Comparison of ENCODE assay signal across 8 cellular contexts in the genomic region with DNA sequence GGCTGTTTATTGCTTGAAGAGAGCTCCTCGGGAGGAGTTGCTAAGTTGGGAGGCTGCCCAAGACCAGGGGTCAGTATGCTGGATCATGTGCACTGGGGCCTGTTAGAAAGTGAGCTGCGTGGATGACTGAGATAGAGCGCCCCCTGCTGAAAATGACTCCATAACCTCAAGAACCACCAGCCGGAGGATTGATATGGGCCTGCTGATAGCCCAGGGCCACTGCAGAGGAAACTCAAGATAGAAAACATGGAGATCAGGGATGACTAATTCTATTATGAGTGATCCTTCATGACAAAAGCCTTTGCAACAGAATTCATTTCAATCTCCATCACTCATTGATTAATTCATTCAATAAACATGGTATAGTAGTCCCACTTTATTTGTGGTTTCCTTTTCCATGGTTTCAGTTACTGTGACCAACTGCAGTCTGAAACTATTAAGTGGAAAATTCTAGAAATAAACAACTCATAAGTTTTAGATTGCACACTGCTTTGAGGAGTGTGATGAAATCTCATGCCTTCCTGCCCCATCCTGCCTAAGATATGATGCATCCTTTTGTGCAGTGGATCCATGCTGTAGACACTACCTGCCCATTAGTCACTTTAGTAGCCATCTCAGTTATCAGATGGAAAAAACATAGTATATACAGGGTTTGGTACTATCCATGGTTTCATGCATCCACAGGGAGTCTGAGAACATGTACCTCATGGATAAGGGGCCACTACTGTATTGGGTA.
A peak's percentile ranks its signal among the peaks of the same experiment; 100 is the strongest.
DNase-seq lines count a peak whose midpoint lies in the region; ATAC-seq, FAIRE-seq and TF ChIP-seq lines count a peak whose summit lies in the region.
"Had no signal": no experiment of that assay in that cellular context is flagged by ENCODE, and none has a peak within 500 bp of the region (broad histone marks: within the 10 kb centered on the region; RNA-seq: fewer than 3 reads in every experiment).

No MANE protein-coding gene starts in this region.

- H3K27me3 ChIP-seq in HAP-1 (ENCODE audit: low read depth) = no peaks in the 10 kb centered on the region
- H3K27me3 ChIP-seq in PC-9 (ENCODE audit: insufficient read depth, low read depth) = no peaks in the 10 kb centered on the region
- no peaks in the 10 kb centered on the region for H3K27me3 ChIP-seq in keratinocyte (ENCODE audit: control insufficient read depth, extremely low read depth, insufficient read depth, low read length)

- POLR2A ChIA-PET in PC-9 (lab: Charles Lee; ENCODE audit: unreplicated experiment) (no interaction called here), RWPE1 (lab: Yijun Ruan, JAX; ENCODE audit: low non-redundant PET) (no interaction called here)
- POLR2A ChIA-PET in activated naive CD8-positive, alpha-beta T cell treated with anti-CD3 and anti-CD28 coated beads, Interleukin-2, amount 10 ng/mL, durations not matched to agents 7 days and 5 days (lab: Charles Lee) = no interaction called here

- H3K4me3 ChIP-seq in HAP-1 (no peak overlapping the region), PC-9 (no peak overlapping the region), keratinocyte (ENCODE audit: control insufficient read depth in 2 of 3, extremely low read depth in 1 of 3, insufficient read depth in 2 of 3, low read depth in 1 of 3, low read length in 3 of 3) (no peak overlapping the region)

- H2AFZ ChIP-seq in PC-9 (no peak overlapping the region), keratinocyte (ENCODE audit: control insufficient read depth, low read length) (no peak overlapping the region)

- H3K36me3 ChIP-seq in HAP-1 (replicated peaks) (no peaks in the 10 kb centered on the region), PC-9 (ENCODE audit: low read depth) (no peaks in the 10 kb centered on the region), keratinocyte (ENCODE audit: control insufficient read depth in 2 of 2, extremely low read depth in 1 of 2, insufficient read depth in 2 of 2, low read length in 2 of 2) (no peaks in the 10 kb centered on the region)

- no peaks in the 10 kb centered on the region for H3F3A ChIP-seq in PC-9 (ENCODE audit: insufficient read depth, low read depth)

- H3K4me3 Mint-ChIP-seq in activated naive CD8-positive, alpha-beta T cell treated with anti-CD3 and anti-CD28 coated beads, Interleukin-2, amount 10 ng/mL, durations not matched to agents 7 days and 5 days = no peak overlapping the region
- H3K4me3 Mint-ChIP-seq: stimulated activated naive CD8-positive, alpha-beta T cell treated with anti-CD3 and anti-CD28 coated beads, Interleukin-15, Interleukin-2, amounts not matched to agents 100 ng/mL and 50 ng/mL, for 24 hours had no signal

- TF ChIP-seq CTCF in PC-9 (conservative IDR thresholded peaks at IDR 0.05) (peak; percentile 64), keratinocyte (optimal IDR thresholded peaks at IDR 0.05 in 1 of 3, IDR thresholded peaks at IDR 0.05 in 1 of 3, conservative IDR thresholded peaks at IDR 0.05 in 1 of 3; ENCODE audit: extremely low read depth in 1 of 3, insufficient read depth in 2 of 3, low read length in 3 of 3) (peak; percentile 46 to 59 (median 53)), RWPE1 (conservative IDR thresholded peaks at IDR 0.05; ENCODE audit: low read depth) (no peak)

- H3K27me3 Mint-ChIP-seq in activated naive CD8-positive, alpha-beta T cell treated with anti-CD3 and anti-CD28 coated beads, Interleukin-2, amount 10 ng/mL, durations not matched to agents 7 days and 5 days = no peaks in the 10 kb centered on the region
- H3K27me3 Mint-ChIP-seq: stimulated activated naive CD8-positive, alpha-beta T cell treated with anti-CD3 and anti-CD28 coated beads, Interleukin-15, Interleukin-2, amounts not matched to agents 100 ng/mL and 50 ng/mL, for 24 hours had no signal

- no peaks in the 10 kb centered on the region for H3K9me3 ChIP-seq in HAP-1
- H3K9me3 ChIP-seq in PC-9 (ENCODE audit: insufficient read depth, low read depth) = no peaks in the 10 kb centered on the region
- no peaks in the 10 kb centered on the region for H3K9me3 ChIP-seq in keratinocyte (ENCODE audit: control insufficient read depth, low read depth, low read length)

- H3K79me2 ChIP-seq in PC-9 (ENCODE audit: low read depth) = no peaks in the 10 kb centered on the region
- no peaks in the 10 kb centered on the region for H3K79me2 ChIP-seq in keratinocyte (ENCODE audit: control insufficient read depth, insufficient read depth, low read length)

- ATAC-seq in activated naive CD8-positive, alpha-beta T cell treated with anti-CD3 and anti-CD28 coated beads, Interleukin-2, amount 10 ng/mL, durations not matched to agents 7 days and 5 days (ENCODE audit: low read depth) = no peak

- no peaks in the 10 kb centered on the region for H3K36me3 Mint-ChIP-seq in activated naive CD8-positive, alpha-beta T cell treated with anti-CD3 and anti-CD28 coated beads, Interleukin-2, amount 10 ng/mL, durations not matched to agents 7 days and 5 days

- CTCF ChIA-PET in PC-9 (lab: Charles Lee) (interaction anchor here (1.0 to 3.9 kb wide), 2 partner anchors 389 to 761 kb away, joined by 6 to 15 read pairs; no protein-coding TSS in a partner anchor), RWPE1 (lab: Yijun Ruan, JAX) (interaction anchor here (0.6 to 2.5 kb wide), 3 partner anchors 32 to 1606 kb away, joined by 3 to 9 read pairs (median 4); no protein-coding TSS in a partner anchor)

- H4K20me1 ChIP-seq in PC-9 (ENCODE audit: insufficient read depth) (no peaks in the 10 kb centered on the region), keratinocyte (ENCODE audit: control insufficient read depth, extremely low read depth, insufficient read depth, low read length) (no peaks in the 10 kb centered on the region)

- in situ Hi-C loops in HAP-1 (cut with MboI; ENCODE audit: low sequenced_read_pairs) = loop anchor here (5.0 to 25.0 kb wide), 3 partner anchors 323 to 778 kb away; no protein-coding TSS in a partner anchor

- no TSS peak for BruUV-seq in PC-9 (replicated peaks; lab: Mats Ljungman, UMichigan)

- H3K9me1 ChIP-seq in keratinocyte (ENCODE audit: control insufficient read depth, extremely low read depth, insufficient read depth, low read length) = no peaks in the 10 kb centered on the region

- no peaks in the 10 kb centered on the region for H3K4me1 Mint-ChIP-seq in activated naive CD8-positive, alpha-beta T cell treated with anti-CD3 and anti-CD28 coated beads, Interleukin-2, amount 10 ng/mL, durations not matched to agents 7 days and 5 days

- H3K27ac ChIP-seq in PC-9 (no peak overlapping the region), keratinocyte (ENCODE audit: control insufficient read depth, insufficient read depth, low read length) (no peak overlapping the region), RWPE1 (no peak overlapping the region)

- dilution Hi-C loops in keratinocyte (cut with MboI; ENCODE audit: extremely low pct_ligation_motif_present, low sequenced_read_pairs) = no loop called here

- H3K9me3 Mint-ChIP-seq in activated naive CD8-positive, alpha-beta T cell treated with anti-CD3 and anti-CD28 coated beads, Interleukin-2, amount 10 ng/mL, durations not matched to agents 7 days and 5 days = no peaks in the 10 kb centered on the region
- H3K9me3 Mint-ChIP-seq: stimulated activated naive CD8-positive, alpha-beta T cell treated with anti-CD3 and anti-CD28 coated beads, Interleukin-15, Interleukin-2, amounts not matched to agents 100 ng/mL and 50 ng/mL, for 24 hours had no signal

- no peak for FAIRE-seq in keratinocyte (lab: Jason Lieb, UNC)

- no peak overlapping the region for H3K9ac ChIP-seq in keratinocyte (ENCODE audit: control insufficient read depth, extremely low read depth, insufficient read depth, low read length)

- H3K27ac Mint-ChIP-seq in activated naive CD8-positive, alpha-beta T cell treated with anti-CD3 and anti-CD28 coated beads, Interleukin-2, amount 10 ng/mL, durations not matched to agents 7 days and 5 days = no peak overlapping the region
- H3K27ac Mint-ChIP-seq: stimulated activated naive CD8-positive, alpha-beta T cell treated with anti-CD3 and anti-CD28 coated beads, Interleukin-15, Interleukin-2, amounts not matched to agents 100 ng/mL and 50 ng/mL, for 24 hours had no signal

- intact Hi-C loops in PC-9 (cut with micrococcal nuclease; ENCODE audit: unreplicated experiment) = loop anchor here (2.0 kb wide), 1 partner anchor 775 kb away; no protein-coding TSS in a partner anchor

- no peak overlapping the region for H3K4me2 ChIP-seq in PC-9
- no peak overlapping the region for H3K4me2 ChIP-seq in keratinocyte (ENCODE audit: control insufficient read depth, extremely low read depth, insufficient read depth, low read depth, low read length)

- H3K4me1 ChIP-seq in HAP-1 (no peaks in the 10 kb centered on the region), PC-9 (replicated peaks; ENCODE audit: insufficient read depth) (no peaks in the 10 kb centered on the region), keratinocyte (ENCODE audit: control insufficient read depth, extremely low read depth, insufficient read depth, low read length) (no peaks in the 10 kb centered on the region)

- H3K9me2 ChIP-seq in PC-9 (ENCODE audit: insufficient read depth) = no peaks in the 10 kb centered on the region

- DNase-seq in ELF-1 (ENCODE audit: low read depth, low spot score) (peak; percentile 89), HAP-1 (ENCODE audit: low spot score in 2 of 2) (peak; percentile 38 to 83), PC-9 (peak in 1 of 2 experiments; percentile 24), keratinocyte (ENCODE audit: low read depth, low spot score) (no peak), RWPE1 (ENCODE audit: low spot score) (no peak)
- DNase-seq in activated naive CD8-positive, alpha-beta T cell treated with anti-CD3 and anti-CD28 coated beads, Interleukin-2, amount 10 ng/mL, durations not matched to agents 7 days and 5 days = peak; percentile 28
- DNase-seq in stimulated activated CD8-positive, alpha-beta memory T cell treated with anti-CD3 and anti-CD28 coated beads, Interleukin-12 subunit alpha, Interleukin-12 subunit beta, amount 100 ng/mL, for 1 hour (ENCODE audit: low read depth) = peak; percentile 8

Comparison
In these comparisons a context has a peak if more than half of its experiments do, and no peak if none do; other contexts are left out.
1. DNase-seq: peak in ELF-1 (single experiment), HAP-1 (2 of 2), activated naive CD8-positive, alpha-beta T cell treated with anti-CD3 and anti-CD28 coated beads, Interleukin-2, amount 10 ng/mL, durations not matched to agents 7 days and 5 days (single experiment) and stimulated activated CD8-positive, alpha-beta memory T cell treated with anti-CD3 and anti-CD28 coated beads, Interleukin-12 subunit alpha, Interleukin-12 subunit beta, amount 100 ng/mL, for 1 hour (single experiment); none in keratinocyte (single experiment) and RWPE1 (single experiment).